Comparison of ENCODE assay signal across 8 cellular contexts in the genomic region with DNA sequence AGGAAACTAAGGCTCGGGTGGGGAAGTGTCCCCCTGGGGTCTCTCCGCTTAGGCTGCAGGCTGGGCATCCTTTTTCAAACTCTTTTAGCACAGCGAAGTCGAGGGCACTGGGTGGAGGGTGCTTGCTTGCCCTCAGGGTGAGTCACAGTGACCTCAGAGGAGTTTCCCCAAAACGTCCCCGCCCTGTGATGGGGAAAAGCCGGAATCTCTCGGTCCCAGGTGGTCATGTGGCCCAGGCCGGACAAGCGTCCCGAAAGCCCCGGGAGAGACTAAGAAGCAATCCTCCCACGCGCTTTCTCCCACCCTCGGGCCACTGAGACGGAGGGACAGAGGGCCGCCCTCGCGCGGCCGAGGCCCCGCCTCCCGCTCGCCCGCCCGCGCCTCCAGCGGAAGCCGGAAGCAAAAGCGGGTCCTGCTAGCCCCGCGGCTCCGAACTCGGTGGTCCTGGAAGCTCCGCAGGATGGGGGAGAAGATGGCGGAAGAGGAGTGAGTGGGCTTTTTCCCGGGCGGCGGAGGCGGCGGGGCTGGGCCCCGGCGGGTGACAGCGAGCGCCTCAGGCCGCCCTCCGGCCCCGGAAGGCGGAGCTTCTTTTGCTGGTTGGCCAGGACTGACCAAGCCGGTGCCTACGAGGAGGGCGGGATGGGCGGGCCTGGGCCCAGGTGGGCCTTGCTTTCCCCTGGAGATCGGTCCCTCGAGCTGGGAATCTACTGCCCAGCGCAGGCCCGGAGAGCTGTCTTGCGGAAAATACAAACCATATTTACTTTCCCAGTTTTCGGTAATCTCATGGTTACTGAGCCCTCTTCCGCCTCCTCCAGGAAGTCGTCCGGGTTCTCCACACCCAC. TPM values are rescaled to one million over a fixed set of nuclear protein-coding genes. Genes with fewer than 3 reads are reported as not detected.
DNase-seq lines count a peak whose midpoint lies in the region; ATAC-seq, FAIRE-seq and TF ChIP-seq lines count a peak whose summit lies in the region.

A gene with protein sequence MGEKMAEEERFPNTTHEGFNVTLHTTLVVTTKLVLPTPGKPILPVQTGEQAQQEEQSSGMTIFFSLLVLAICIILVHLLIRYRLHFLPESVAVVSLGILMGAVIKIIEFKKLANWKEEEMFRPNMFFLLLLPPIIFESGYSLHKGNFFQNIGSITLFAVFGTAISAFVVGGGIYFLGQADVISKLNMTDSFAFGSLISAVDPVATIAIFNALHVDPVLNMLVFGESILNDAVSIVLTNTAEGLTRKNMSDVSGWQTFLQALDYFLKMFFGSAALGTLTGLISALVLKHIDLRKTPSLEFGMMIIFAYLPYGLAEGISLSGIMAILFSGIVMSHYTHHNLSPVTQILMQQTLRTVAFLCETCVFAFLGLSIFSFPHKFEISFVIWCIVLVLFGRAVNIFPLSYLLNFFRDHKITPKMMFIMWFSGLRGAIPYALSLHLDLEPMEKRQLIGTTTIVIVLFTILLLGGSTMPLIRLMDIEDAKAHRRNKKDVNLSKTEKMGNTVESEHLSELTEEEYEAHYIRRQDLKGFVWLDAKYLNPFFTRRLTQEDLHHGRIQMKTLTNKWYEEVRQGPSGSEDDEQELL (plus strand): TSS at position 366 of the 842 bp plus-strand sequence. CDS start 95 bp downstream, at position 461.

- peaks cover 12 to 37% (median 31%) of the 10 kb centered on the region in 10 experiments for H3K4me1 ChIP-seq in BLaER1 treated with 17β-estradiol and CSF1 and Interleukin-3, amounts not matched to agents 10 nM and 100 nM
- H3K4me1 ChIP-seq in HepG2 (ENCODE audit: insufficient read depth, low read length), result peaks cover 31% of the 10 kb centered on the region

- WGBS in HepG2 (ENCODE audit: low lambda C conversion rate), result under 1% methylated on average over 38 of the region's 62 CpGs

- CTCF ChIA-PET in HepG2 (lab: Yijun Ruan, JAX; ENCODE audit: low intra/inter-chr PET ratio, low total read pairs), result interaction anchor here (1.6 kb wide), 1 partner anchor 202 kb away, joined by 8 read pairs; no protein-coding TSS in a partner anchor

- peak within 1 kb of the TSS; percentile 99 for H3K27ac Mint-ChIP-seq in dendritic cell treated with granulocyte-macrophage colony-stimulating factor and Interleukin-4, amounts not matched to agents 40 ng/mL and 50 ng/mL, for 4 days

- H3K4me1 Mint-ChIP-seq in dendritic cell treated with granulocyte-macrophage colony-stimulating factor and Interleukin-4, amounts not matched to agents 40 ng/mL and 50 ng/mL, for 4 days (ENCODE audit: low read depth), result peaks cover 33% of the 10 kb centered on the region

- peaks cover 9% of the 10 kb centered on the region for H3K79me2 ChIP-seq in HepG2 (ENCODE audit: insufficient read depth, low read length)

- peak within 1 kb of the TSS; percentile 92 to 96 (median 94) for H3K4me2 ChIP-seq in BLaER1 treated with 17β-estradiol and CSF1 and Interleukin-3, amounts not matched to agents 10 nM and 100 nM
- peak within 1 kb of the TSS; percentile 91 for H3K4me2 ChIP-seq in HepG2 (ENCODE audit: low read depth, low read length)

- DNase-seq in NCI-H748 (lab: John Stamatoyannopoulos, UW; ENCODE audit: unreplicated experiment), result peak; percentile 88
- peak; percentile 72 for DNase-seq in activated CD4-positive, alpha-beta T cell treated with anti-CD3 and anti-CD28 coated beads, Interleukin-2, amount 50 U/mL, for 1 hour
- DNase-seq in HepG2 (ENCODE audit: low spot score), result peak; percentile 84
- peak; percentile 72 to 73 for DNase-seq in stimulated activated CD4-positive, alpha-beta T cell treated with anti-CD3 and anti-CD28 coated beads, Interleukin-2, amount 100 ng/mL, for 48 hours

- TF ChIP-seq CTCF in HepG2 (CRISPR knock-in tag; IDR thresholded peaks at IDR 0.05), result peak; percentile 53

- H3K4me3 ChIP-seq in BLaER1 treated with 17β-estradiol and CSF1 and Interleukin-3, amounts not matched to agents 10 nM and 100 nM, result peak within 1 kb of the TSS; percentile 68 to 83 (median 78)
- peak within 1 kb of the TSS; percentile 85 to 96 (median 95) for H3K4me3 ChIP-seq in HepG2 (replicated peaks in 1 of 3; ENCODE audit: insufficient read depth in 1 of 3, low read depth in 2 of 3, low read length in 3 of 3)

- peak within 1 kb of the TSS; percentile 75 to 92 (median 89) for H3K9ac ChIP-seq in BLaER1 treated with 17β-estradiol and CSF1 and Interleukin-3, amounts not matched to agents 10 nM and 100 nM
- H3K9ac ChIP-seq in HepG2 (ENCODE audit: insufficient read depth, low read depth, low read length), result peak within 1 kb of the TSS; percentile 91

- ATAC-seq in GM19324 (IDR thresholded peaks at IDR 0.05; ENCODE audit: low FRiP score, unreplicated experiment) (peak; percentile 90), HG03460 (IDR thresholded peaks at IDR 0.05; ENCODE audit: unreplicated experiment) (peak; percentile 81), HepG2 (peak; percentile 96)

- H2AFZ ChIP-seq in HepG2 (ENCODE audit: low read length), result peak within 1 kb of the TSS; percentile 73

- TF ChIP-seq RAD21 in HepG2 (CRISPR knock-in tag; IDR thresholded peaks at IDR 0.05), result peak; percentile 77

- TF ChIP-seq POLR2A in HepG2 (IDR thresholded peaks at IDR 0.05; ENCODE audit: insufficient read depth in 1 of 2, low read depth in 2 of 2, low read length in 2 of 2), result peak; percentile 74 to 91

- no peak for FAIRE-seq in HepG2 (lab: Jason Lieb, UNC)

- H3K27me3 ChIP-seq in BLaER1 treated with 17β-estradiol and CSF1 and Interleukin-3, amounts not matched to agents 10 nM and 100 nM, result peaks cover 0 to 28% (median 0%) of the 10 kb centered on the region in 11 experiments; a peak in 5 of 22 replicates
- H3K27me3 ChIP-seq in HepG2 (ENCODE audit: control insufficient read depth in 1 of 2, insufficient read depth in 2 of 2, low read length in 2 of 2), result no peaks in the 10 kb centered on the region; a peak in 1 of 5 replicates

- intact Hi-C loops in dendritic cell treated with granulocyte-macrophage colony-stimulating factor and Interleukin-4, amounts not matched to agents 40 ng/mL and 50 ng/mL, for 4 days (cut with micrococcal nuclease), result loop anchor here (2.0 to 10.0 kb wide), 3 partner anchors 18 to 138 kb away; a partner anchor contains a TSS
- intact Hi-C loops in HepG2 (cut with micrococcal nuclease; ENCODE audit: unreplicated experiment), result loop anchor here (2.0 kb wide), 2 partner anchors 40 to 100 kb away; a partner anchor contains a TSS

- POLR2A ChIA-PET in HepG2 (lab: Yijun Ruan, JAX), result interaction anchor here (0.6 to 4.7 kb wide), 41 partner anchors 11 to 229 kb away, joined by 3 to 44 read pairs (median 5); a partner anchor contains a TSS

- no peaks in the 10 kb centered on the region for H3K9me3 Mint-ChIP-seq in dendritic cell treated with granulocyte-macrophage colony-stimulating factor and Interleukin-4, amounts not matched to agents 40 ng/mL and 50 ng/mL, for 4 days

- TF ChIP-seq EP300 in HepG2 (IDR thresholded peaks at IDR 0.05; ENCODE audit: low read depth in 2 of 2, low read length in 2 of 2) (peak in 1 of 2 experiments; percentile 46; a peak in 2 of 4 replicates), HepG2 (CRISPR knock-in tag; IDR thresholded peaks at IDR 0.05; ENCODE audit: borderline replicate concordance) (no peak)

- H4K20me1 ChIP-seq in BLaER1 treated with 17β-estradiol and CSF1 and Interleukin-3, amounts not matched to agents 10 nM and 100 nM, result no peaks in the 10 kb centered on the region
- no peaks in the 10 kb centered on the region for H4K20me1 ChIP-seq in HepG2 (ENCODE audit: insufficient read depth, low read length)

- H3K4me3 Mint-ChIP-seq in dendritic cell treated with granulocyte-macrophage colony-stimulating factor and Interleukin-4, amounts not matched to agents 40 ng/mL and 50 ng/mL, for 4 days, result peak within 1 kb of the TSS; percentile 95

- peaks cover 27 to 33% (median 29%) of the 10 kb centered on the region in 11 experiments for H3K36me3 ChIP-seq in BLaER1 treated with 17β-estradiol and CSF1 and Interleukin-3, amounts not matched to agents 10 nM and 100 nM
- H3K36me3 ChIP-seq in HepG2 (replicated peaks in 1 of 2; ENCODE audit: control insufficient read depth in 1 of 2, insufficient read depth in 2 of 2, low read length in 2 of 2), result peaks cover 0 to 10% of the 10 kb centered on the region in 2 experiments; a peak in 3 of 5 replicates

- TSS peak; percentile 97 for BruUV-seq in HepG2 (replicated peaks; lab: Mats Ljungman, UMichigan)

- H3K9me3 ChIP-seq in BLaER1 treated with 17β-estradiol and CSF1 and Interleukin-3, amounts not matched to agents 10 nM and 100 nM (replicated peaks in 1 of 11), result no peaks in the 10 kb centered on the region
- H3K9me3 ChIP-seq in HepG2 (ENCODE audit: low read length), result no peaks in the 10 kb centered on the region

- in situ Hi-C loops in HepG2 (cut with HindIII; ENCODE audit: extremely low pct_ligation_motif_present, low pct_unique_long_range_greater_than_20kb), result no loop called here

- H3K36me3 Mint-ChIP-seq in dendritic cell treated with granulocyte-macrophage colony-stimulating factor and Interleukin-4, amounts not matched to agents 40 ng/mL and 50 ng/mL, for 4 days (ENCODE audit: low read depth), result peaks cover 42% of the 10 kb centered on the region

- peak within 1 kb of the TSS; percentile 83 to 94 (median 87) for H3K27ac ChIP-seq in BLaER1 treated with 17β-estradiol and CSF1 and Interleukin-3, amounts not matched to agents 10 nM and 100 nM
- H3K27ac ChIP-seq in HepG2 (ENCODE audit: extremely low read length, insufficient read depth, low read length), result peak within 1 kb of the TSS; percentile 77

- H3K27me3 Mint-ChIP-seq in dendritic cell treated with granulocyte-macrophage colony-stimulating factor and Interleukin-4, amounts not matched to agents 40 ng/mL and 50 ng/mL, for 4 days, result no peaks in the 10 kb centered on the region

RNA-seq across cellular contexts. Expression of the gene that starts here (rescaled TPM):
- 2.6 and 7.4 TPM in 2 replicates for total RNA-seq in HepG2 (2016; rRNA removed; fragmentation: Illumina TruSeq; extraction: Trizol)
- total RNA-seq in HepG2 (2016; cell fraction: cytosol; rRNA removed; fragmentation: Illumina TruSeq; extraction: Trizol; ENCODE audit: low read depth), result 1.6 TPM in 2 replicates
- total RNA-seq in HepG2 (2016; cell fraction: insoluble cytoplasmic fraction; rRNA removed; fragmentation: Illumina TruSeq; extraction: Trizol), result 2.1 and 7.4 TPM in 2 replicates
- total RNA-seq in HepG2 (2016; cell fraction: membrane; rRNA removed; fragmentation: Illumina TruSeq; extraction: Trizol), result 2.2 and 2.6 TPM in 2 replicates
- total RNA-seq in HepG2 (2016; cell fraction: nucleus; rRNA removed; fragmentation: Illumina TruSeq; extraction: Trizol), result 13.8 and 19.0 TPM in 2 replicates
- 4.1 and 4.7 TPM in 2 replicates for polyA plus RNA-seq in HepG2 (2011; rRNA removed)
- 1.4 and 1.8 TPM in 2 replicates for polyA plus RNA-seq in HepG2 (2011; cell fraction: cytosol; rRNA removed)
- 17.3 and 20.8 TPM in 2 replicates for polyA plus RNA-seq in HepG2 (2011; cell fraction: nucleus; rRNA removed)
- polyA plus RNA-seq in HepG2 (2012), result 5.9 and 6.1 TPM in 2 replicates
- polyA plus RNA-seq in HepG2 (2016; cell fraction: cytosol; fragmentation: Illumina TruSeq; extraction: Trizol; ENCODE audit: low read depth), result 0.68 and 0.75 TPM in 2 replicates
- 1.7 and 2.2 TPM in 2 replicates for polyA plus RNA-seq in HepG2 (2016; cell fraction: insoluble cytoplasmic fraction; fragmentation: Illumina TruSeq; extraction: Trizol; ENCODE audit: low read depth)
- polyA plus RNA-seq in HepG2 (2016; cell fraction: membrane; fragmentation: Illumina TruSeq; extraction: Trizol; ENCODE audit: low read depth), result 1.2 and 1.5 TPM in 2 replicates
- 21.2 and 22.1 TPM in 2 replicates for polyA plus RNA-seq in HepG2 (2016; cell fraction: nucleus; fragmentation: Illumina TruSeq; extraction: Trizol; ENCODE audit: insufficient read depth, low read depth)
- 25.8 and 28.2 TPM in 2 replicates for polyA minus RNA-seq in HepG2 (2011; rRNA and poly(A)+ RNA removed; ENCODE audit: low replicate concordance)
- 0.88 and 2.2 TPM in 2 replicates for polyA minus RNA-seq in HepG2 (2011; cell fraction: cytosol; rRNA and poly(A)+ RNA removed)
- polyA minus RNA-seq in HepG2 (2011; cell fraction: nucleus; rRNA and poly(A)+ RNA removed), result 26.4 and 27.8 TPM in 2 replicates

Comparison
In these comparisons a context has a peak if more than half of its experiments do, and no peak if none do; other contexts are left out.
1. Peak in every context shown above with its lines: DNase-seq, ATAC-seq, H3K4me3 ChIP-seq and H3K27ac ChIP-seq.